ENCODE assay signal across 11 cellular contexts in genomic region chr5:16568875-16569580, GRCh38. TPM values are rescaled to one million over a fixed set of nuclear protein-coding genes. Genes with fewer than 3 reads are reported as not detected.
DNase-seq lines count a peak whose midpoint lies in the region; ATAC-seq, FAIRE-seq and TF ChIP-seq lines count a peak whose summit lies in the region.
"Had no signal": no experiment of that assay in that cellular context is flagged by ENCODE, and none has a peak within 500 bp of the region (broad histone marks: within the 10 kb centered on the region; RNA-seq: fewer than 3 reads in every experiment).

No MANE protein-coding gene starts in this region.

- DNase-seq in LHCN-M2 (ENCODE audit: low read depth) (peak; percentile 83), RPMI8226 (peak; percentile 23), fibroblast of lung (ENCODE audit: low read depth in 2 of 2) (peak; percentile 17 to 77), small intestine (peak; percentile 83), AG20443 (ENCODE audit: low spot score) (no peak), brain microvascular endothelial cell (no peak)
- DNase-seq: natural killer cell; stimulated activated CD4-positive, alpha-beta T cell treated with anti-CD3 and anti-CD28 coated beads, Interleukin-2, amount 100 ng/mL, for 48 hours had no signal

- H3K4me1 ChIP-seq in fibroblast of lung (ENCODE audit: control insufficient read depth, extremely low read depth, insufficient read depth, low read length) (no peaks in the 10 kb centered on the region), small intestine (ENCODE audit: control insufficient read depth in 2 of 2, insufficient read depth in 1 of 2, low read depth in 1 of 2, low read length in 1 of 2) (no peaks in the 10 kb centered on the region)

- ATAC-seq in HG03039 (IDR thresholded peaks at IDR 0.05; ENCODE audit: unreplicated experiment): no peak
- ATAC-seq: natural killer cell had no signal

- 27 to 68% (median 49%) methylated on average over 16 of the region's 16 CpGs for WGBS in small intestine, 3 donors

- no peak overlapping the region for H3K4me3 ChIP-seq in fibroblast of lung (replicated peaks in 1 of 4; ENCODE audit: control extremely low read depth in 1 of 4, insufficient read depth in 1 of 4, low read depth in 3 of 4, low read length in 4 of 4)
- H3K4me3 ChIP-seq in small intestine (ENCODE audit: low read depth in 1 of 2, low read length in 2 of 2): no peak overlapping the region
- no peak overlapping the region for H3K4me3 ChIP-seq in brain microvascular endothelial cell (ENCODE audit: low read depth, low read length)
- H3K4me3 ChIP-seq: coronary artery had no signal

- no peak for FAIRE-seq in small intestine (lab: Jason Lieb, UNC)
- FAIRE-seq: GM19239 had no signal

- no peaks in the 10 kb centered on the region for H3K79me2 ChIP-seq in fibroblast of lung (ENCODE audit: control insufficient read depth, insufficient read depth, low read length)

- H3K36me3 ChIP-seq in fibroblast of lung (ENCODE audit: control insufficient read depth, insufficient read depth, low read length) (no peaks in the 10 kb centered on the region), small intestine (ENCODE audit: control insufficient read depth in 2 of 2, insufficient read depth in 2 of 2, low read length in 2 of 2) (no peaks in the 10 kb centered on the region), brain microvascular endothelial cell (replicated peaks) (no peaks in the 10 kb centered on the region)

- H3K9me3 ChIP-seq in fibroblast of lung (ENCODE audit: control insufficient read depth, insufficient read depth, low read depth, low read length) (no peaks in the 10 kb centered on the region), small intestine (ENCODE audit: control insufficient read depth, low read depth) (no peaks in the 10 kb centered on the region)

- no peak overlapping the region for H3K4me2 ChIP-seq in fibroblast of lung (ENCODE audit: extremely low read depth, insufficient read depth, low read length)

- H3K27ac ChIP-seq in fibroblast of lung (ENCODE audit: insufficient read depth, low read length) (no peak overlapping the region), small intestine (ENCODE audit: low read depth in 1 of 2, low read length in 1 of 2) (no peak overlapping the region), brain microvascular endothelial cell (no peak overlapping the region)
- H3K27ac ChIP-seq: coronary artery had no signal

- H4K20me1 ChIP-seq in fibroblast of lung (ENCODE audit: control insufficient read depth, extremely low read depth, insufficient read depth, low read length): no peaks in the 10 kb centered on the region

- H3K27me3 ChIP-seq in fibroblast of lung (ENCODE audit: control insufficient read depth, insufficient read depth, low read length): peaks cover 4% of the 10 kb centered on the region
- no peaks in the 10 kb centered on the region for H3K27me3 ChIP-seq in small intestine (ENCODE audit: control insufficient read depth in 2 of 2, insufficient read depth in 2 of 2, low read length in 2 of 2)
- no peaks in the 10 kb centered on the region for H3K27me3 ChIP-seq in brain microvascular endothelial cell (replicated peaks)

- TF ChIP-seq CTCF in fibroblast of lung (conservative IDR thresholded peaks at IDR 0.05 in 1 of 2, IDR thresholded peaks at IDR 0.05 in 1 of 2; ENCODE audit: low read depth in 1 of 2, low read length in 2 of 2): no peak
- no peak for TF ChIP-seq CTCF in brain microvascular endothelial cell (IDR thresholded peaks at IDR 0.05; ENCODE audit: low read depth, low read length, missing control alignments)

- no peak overlapping the region for H3K9ac ChIP-seq in fibroblast of lung (ENCODE audit: insufficient read depth, low read length)

- in situ Hi-C loops in brain microvascular endothelial cell (cut with HindIII; ENCODE audit: low pct_ligation_motif_present, low sequenced_read_pairs): no loop called here

- no peak overlapping the region for H2AFZ ChIP-seq in fibroblast of lung (ENCODE audit: low read length)

RNA-seq across cellular contexts. Expression of gene RETREG1, which starts 47.8 kb away (rescaled TPM):
- 2.4 and 4.0 TPM in 2 replicates for total RNA-seq in LHCN-M2 (2014; rRNA removed)
- 1.1 TPM for polyA plus RNA-seq in LHCN-M2 (2012)
- total RNA-seq in fibroblast of lung: 0.51 and 0.99 TPM in 2 replicates
- 0.19 and 0.41 TPM in 2 replicates for polyA plus RNA-seq in fibroblast of lung
- polyA plus RNA-seq in fibroblast of lung (2012): 0.08 and 0.36 TPM in 2 replicates
- polyA minus RNA-seq in fibroblast of lung (ENCODE audit: low replicate concordance): 0.20 and 0.30 TPM in 2 replicates
- polyA plus RNA-seq in small intestine: 10 to 100 TPM in 1 of 3 donors, 1 to 10 TPM in 2; 9.5 to 36.0 (median 9.5) TPM

Comparison
In these comparisons a context has a peak if more than half of its experiments do, and no peak if none do; other contexts are left out.
1. DNase-seq: peak in LHCN-M2 (single experiment), RPMI8226 (single experiment), fibroblast of lung (2 of 2) and small intestine (single experiment); none in AG20443 (single experiment) and brain microvascular endothelial cell (single experiment).